Comparison of ENCODE assay signal across 8 cellular contexts in the genomic region with DNA sequence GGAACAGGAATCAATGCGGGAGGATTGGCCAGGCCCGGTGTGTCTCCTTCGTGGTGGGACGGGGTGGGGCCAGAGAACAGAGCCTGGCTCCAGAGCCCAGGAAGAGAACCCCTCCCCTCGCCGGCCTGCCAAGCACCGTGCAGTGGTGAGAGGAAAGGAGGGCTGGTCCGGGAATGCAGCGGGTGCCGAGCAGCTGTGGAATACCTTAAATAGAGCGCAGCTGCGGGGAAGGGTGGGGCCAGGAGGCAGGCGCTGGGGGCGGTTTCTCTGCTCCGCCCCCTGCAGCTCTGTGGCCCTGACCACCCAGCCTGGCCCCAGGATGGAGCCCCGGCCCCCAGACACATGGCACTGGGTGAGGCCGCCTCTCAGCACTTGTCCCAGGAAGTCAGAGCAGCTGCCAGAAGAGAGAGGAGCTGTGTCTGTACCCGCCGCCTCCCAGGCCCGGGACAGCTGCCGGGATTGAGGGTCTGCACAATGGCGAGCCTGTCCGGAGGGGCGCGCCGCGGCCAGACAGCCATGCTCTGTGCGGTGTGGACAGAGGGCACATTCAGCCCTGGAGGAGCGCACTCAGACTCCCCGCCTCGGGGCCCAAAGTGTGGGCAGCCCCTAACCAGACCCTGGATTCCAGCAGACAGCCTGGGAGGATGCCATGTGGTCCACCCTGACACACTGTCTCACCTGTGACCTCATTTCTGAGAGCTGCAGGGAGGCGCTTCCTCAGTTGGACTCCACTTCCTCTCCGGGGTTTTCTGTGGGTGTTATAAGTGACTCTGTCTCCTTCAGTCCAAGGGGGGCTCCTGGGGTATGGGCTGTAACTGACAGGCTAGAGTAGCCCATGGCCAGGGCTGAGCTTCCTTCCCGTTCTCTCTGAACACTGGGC.
DNase-seq lines count a peak whose midpoint lies in the region; ATAC-seq and TF ChIP-seq lines count a peak whose summit lies in the region.

No MANE protein-coding gene starts in this region.

- peak overlapping the region; percentile 33 for H3K4me3 Mint-ChIP-seq in activated CD4-positive, alpha-beta memory T cell treated with anti-CD3 and anti-CD28 coated beads, Interleukin-2, amount 10 ng/mL, durations not matched to agents 7 days and 5 days

- peaks cover 87% of the 10 kb centered on the region for H3K4me1 Mint-ChIP-seq in activated CD4-positive, alpha-beta memory T cell treated with anti-CD3 and anti-CD28 coated beads, Interleukin-2, amount 10 ng/mL, durations not matched to agents 7 days and 5 days

- no peaks in the 10 kb centered on the region for H3K9me3 ChIP-seq in psoas muscle

- intact Hi-C loops in head of caudate nucleus (cut with DNase I) (no loop called here), psoas muscle (cut with DNase I) (no loop called here)

- WGBS in psoas muscle, 3 donors = 33 to 50% (median 37%) methylated on average over 32 to 34 of the region's 34 CpGs

- H3K4me3 ChIP-seq in psoas muscle = peak overlapping the region; percentile 27

- CTCF ChIA-PET in activated CD4-positive, alpha-beta memory T cell treated with anti-CD3 and anti-CD28 coated beads, Interleukin-2, amount 10 ng/mL, durations not matched to agents 7 days and 5 days (lab: Charles Lee) = interaction anchor here (0.7 to 3.9 kb wide), 9 partner anchors 9 to 78 kb away, joined by 3 to 30 read pairs (median 4); no protein-coding TSS in a partner anchor

- H3K27ac Mint-ChIP-seq in activated CD4-positive, alpha-beta memory T cell treated with anti-CD3 and anti-CD28 coated beads, Interleukin-2, amount 10 ng/mL, durations not matched to agents 7 days and 5 days = peak overlapping the region; percentile 71

- H3K36me3 ChIP-seq in psoas muscle (ENCODE audit: insufficient read depth in 1 of 2, low read depth in 1 of 2) = no peaks in the 10 kb centered on the region

- H3K36me3 Mint-ChIP-seq in activated CD4-positive, alpha-beta memory T cell treated with anti-CD3 and anti-CD28 coated beads, Interleukin-2, amount 10 ng/mL, durations not matched to agents 7 days and 5 days (ENCODE audit: low read depth) = peaks cover 64% of the 10 kb centered on the region

- peak overlapping the region; percentile 65 for H3K27ac ChIP-seq in psoas muscle

- peaks cover 47% of the 10 kb centered on the region for H3K4me1 ChIP-seq in psoas muscle

- H3K9me3 Mint-ChIP-seq in activated CD4-positive, alpha-beta memory T cell treated with anti-CD3 and anti-CD28 coated beads, Interleukin-2, amount 10 ng/mL, durations not matched to agents 7 days and 5 days = no peaks in the 10 kb centered on the region

- DNase-seq in EH (ENCODE audit: low read depth) = peak; percentile 87
- peak; percentile 58 for DNase-seq in activated CD4-positive, alpha-beta memory T cell treated with anti-CD3 and anti-CD28 coated beads, Interleukin-2, amount 10 ng/mL, durations not matched to agents 7 days and 5 days
- peak in 34 of 42 donors; percentile 24 to 72 (median 52) for DNase-seq in head of caudate nucleus
- DNase-seq in psoas muscle = peak; percentile 65 to 77
- DNase-seq in T1000 (lab: John Stamatoyannopoulos, UW) = no peak
- no peak for DNase-seq in COLO829 (ENCODE audit: low spot score)
- DNase-seq in NCI-H1105 (lab: John Stamatoyannopoulos, UW) = no peak

- H3K27me3 ChIP-seq in psoas muscle (ENCODE audit: insufficient read depth in 3 of 3, low read length in 2 of 3) = no peaks in the 10 kb centered on the region

- peak; percentile 50 to 72 (median 60) for ATAC-seq in psoas muscle
- no peak for ATAC-seq in GM19035 (IDR thresholded peaks at IDR 0.05; ENCODE audit: unreplicated experiment)

- H3K27me3 Mint-ChIP-seq in activated CD4-positive, alpha-beta memory T cell treated with anti-CD3 and anti-CD28 coated beads, Interleukin-2, amount 10 ng/mL, durations not matched to agents 7 days and 5 days = no peaks in the 10 kb centered on the region

- POLR2A ChIA-PET in activated CD4-positive, alpha-beta memory T cell treated with anti-CD3 and anti-CD28 coated beads, Interleukin-2, amount 10 ng/mL, durations not matched to agents 7 days and 5 days (lab: Charles Lee) = interaction anchor here (0.8 to 9.5 kb wide), 15 partner anchors 9 to 77 kb away, joined by 3 to 78 read pairs (median 6); no protein-coding TSS in a partner anchor

- TF ChIP-seq CTCF in psoas muscle (IDR thresholded peaks at IDR 0.05) = no peak

Comparison
In these comparisons a context has a peak if more than half of its experiments do, and no peak if none do; other contexts are left out.
1. DNase-seq: peak in EH (single experiment), activated CD4-positive, alpha-beta memory T cell treated with anti-CD3 and anti-CD28 coated beads, Interleukin-2, amount 10 ng/mL, durations not matched to agents 7 days and 5 days (single experiment), head of caudate nucleus (34 of 42) and psoas muscle (2 of 2); none in T1000 (single experiment), COLO829 (single experiment) and NCI-H1105 (single experiment).